2 cellular contexts compared by ENCODE assay signal in genomic region chr1:14880456-14881316, GRCh38.
TF ChIP-seq lines count a peak whose summit lies in the region.

No MANE protein-coding gene starts in this region.

TF ChIP-seq in GM23338, 12 proteins besides CTCF, POLR2A, EP300 and RAD21 (continued from another document):
- TF ChIP-seq REST (IDR thresholded peaks at IDR 0.05; ENCODE audit: unreplicated experiment) (no peak), ZNF331 (CRISPR knock-in tag; IDR thresholded peaks at IDR 0.05; ENCODE audit: low read depth) (no peak), ETS1 (IDR thresholded peaks at IDR 0.05) (no peak), JUNB (IDR thresholded peaks at IDR 0.05; ENCODE audit: unreplicated experiment) (no peak)

TF ChIP-seq in SK-N-SH, 30 proteins besides CTCF, POLR2A, EP300 and RAD21 (continued from another document):
- TF ChIP-seq ZBTB33 (IDR thresholded peaks at IDR 0.05; ENCODE audit: borderline replicate concordance, low read depth) (no peak), USF2 (IDR thresholded peaks at IDR 0.05; ENCODE audit: borderline replicate concordance, low read depth, low read length) (no peak), SMC3 (IDR thresholded peaks at IDR 0.05; ENCODE audit: low read depth, low read length) (no peak)
